35 cellular contexts compared by ENCODE assay signal in genomic region chr3:156729460-156730179, GRCh38. TPM values are rescaled to one million over a fixed set of nuclear protein-coding genes. Genes with fewer than 3 reads are reported as not detected.
DNase-seq lines count a peak whose midpoint lies in the region; ATAC-seq and TF ChIP-seq lines count a peak whose summit lies in the region.
"Had no signal": no experiment of that assay in that cellular context is flagged by ENCODE, and none has a peak within 500 bp of the region (broad histone marks: within the 10 kb centered on the region; RNA-seq: fewer than 3 reads in every experiment).

No MANE protein-coding gene starts in this region.

- H3K4me2 ChIP-seq in osteoblast (ENCODE audit: insufficient read depth, low read length) = no peak overlapping the region
- H3K4me2 ChIP-seq: A549, KMS-11 had no signal

- ATAC-seq in activated naive CD4-positive, alpha-beta T cell treated with anti-CD3 and anti-CD28 coated beads, Interleukin-2, amount 50 U/mL, for 72 hours = no peak
- ATAC-seq in GM19467 (IDR thresholded peaks at IDR 0.05; ENCODE audit: unreplicated experiment) = no peak
- ATAC-seq: gastroesophageal sphincter, left lung had no signal

- no peak overlapping the region for H2AFZ ChIP-seq in osteoblast (ENCODE audit: low read length)

- in situ Hi-C loops in brain microvascular endothelial cell (cut with HindIII; ENCODE audit: low pct_ligation_motif_present, low sequenced_read_pairs) = no loop called here

- DNase-seq in activated naive CD4-positive, alpha-beta T cell treated with anti-CD3 and anti-CD28 coated beads, Interleukin-2, amount 50 U/mL, for 72 hours (ENCODE audit: low spot score in 2 of 2) = no peak
- DNase-seq in activated naive CD4-positive, alpha-beta T cell treated with Interleukin-2 at 50 U/mL for 16 hours = no peak
- DNase-seq in RWPE1 (ENCODE audit: low spot score) (no peak), fibroblast of villous mesenchyme (ENCODE audit: low read depth) (peak; percentile 33), type B pancreatic cell (ENCODE audit: extremely low spot score, unreplicated experiment) (no peak), osteoblast (ENCODE audit: insufficient read length, low spot score, missing footprints) (no peak), brain microvascular endothelial cell (no peak)
- DNase-seq: activated CD4-positive, alpha-beta memory T cell treated with anti-CD3 and anti-CD28 coated beads for 36 hours; activated CD4-positive, CD25-positive, alpha-beta regulatory T cell treated with anti-CD3 and anti-CD28 coated beads, Interleukin-2, amount 50 U/mL, for 72 hours; activated CD8-positive, alpha-beta memory T cell treated with anti-CD3 and anti-CD28 coated beads, Interleukin-2, amount 50 U/mL, for 4 hours; activated naive CD4-positive, alpha-beta T cell treated with anti-CD3 and anti-CD28 coated beads, Interleukin-2, amount 50 U/mL, for 16 hours; aorta; caudate nucleus; CD8-positive, alpha-beta memory T cell; H7; hypothalamus; immature natural killer cell; left lung; mesendoderm; MV-4-11; NCI-H187; NCI-H524; Peyer's patch; T-helper 1 cell had no signal

- H3K27me3 ChIP-seq in osteoblast (ENCODE audit: insufficient read depth, low read length) (no peaks in the 10 kb centered on the region), brain microvascular endothelial cell (replicated peaks) (no peaks in the 10 kb centered on the region)
- H3K27me3 ChIP-seq: gastroesophageal sphincter, left lung, neutrophil, Peyer's patch, SJCRH30, vagina had no signal

- H3K27me3 Mint-ChIP-seq in type B pancreatic cell = no peaks in the 10 kb centered on the region
- H3K27me3 Mint-ChIP-seq: activated CD4-positive, alpha-beta memory T cell treated with anti-CD3 and anti-CD28 coated beads for 36 hours; B cell; stimulated activated naive CD8-positive, alpha-beta T cell treated with anti-CD3 and anti-CD28 coated beads, Interleukin-15, Interleukin-2, amounts not matched to agents 100 ng/mL and 50 ng/mL, for 24 hours had no signal

- H3K79me2 ChIP-seq in osteoblast (ENCODE audit: insufficient read depth, low read length) = no peaks in the 10 kb centered on the region

- H3K36me3 ChIP-seq in osteoblast (ENCODE audit: insufficient read depth, low read length) = no peaks in the 10 kb centered on the region
- no peaks in the 10 kb centered on the region for H3K36me3 ChIP-seq in brain microvascular endothelial cell (replicated peaks)
- H3K36me3 ChIP-seq: gastroesophageal sphincter, left lung, neutrophil, Peyer's patch, SJCRH30, thoracic aorta, vagina had no signal

- H3K4me3 ChIP-seq in fibroblast of villous mesenchyme (ENCODE audit: low read depth, low read length) (no peak overlapping the region), osteoblast (ENCODE audit: insufficient read depth, low read length) (no peak overlapping the region), brain microvascular endothelial cell (ENCODE audit: low read depth, low read length) (no peak overlapping the region)
- H3K4me3 ChIP-seq: A549, gastroesophageal sphincter, left lung, Peyer's patch, SJCRH30, thoracic aorta, vagina had no signal

- CTCF ChIA-PET in RWPE1 (lab: Yijun Ruan, JAX) = interaction anchor here (0.5 to 0.7 kb wide), 2 partner anchors 27 to 1386 kb away, joined by 3 to 5 read pairs; no protein-coding TSS in a partner anchor

- no peak for TF ChIP-seq CTCF in RWPE1 (conservative IDR thresholded peaks at IDR 0.05; ENCODE audit: low read depth)
- no peak for TF ChIP-seq CTCF in fibroblast of villous mesenchyme (IDR thresholded peaks at IDR 0.05; ENCODE audit: insufficient read depth, low read depth, low read length)
- TF ChIP-seq CTCF in type B pancreatic cell (conservative IDR thresholded peaks at IDR 0.05) = no peak
- TF ChIP-seq CTCF in osteoblast (IDR thresholded peaks at IDR 0.05; ENCODE audit: extremely low read depth, low read depth, low read length) = no peak
- TF ChIP-seq CTCF in brain microvascular endothelial cell (IDR thresholded peaks at IDR 0.05; ENCODE audit: low read depth, low read length, missing control alignments) = no peak

- no peaks in the 10 kb centered on the region for H3K36me3 Mint-ChIP-seq in activated naive CD4-positive, alpha-beta T cell treated with anti-CD3 and anti-CD28 coated beads, Interleukin-2, amount 50 U/mL, for 72 hours
- no peaks in the 10 kb centered on the region for H3K36me3 Mint-ChIP-seq in type B pancreatic cell
- H3K36me3 Mint-ChIP-seq: activated CD4-positive, alpha-beta memory T cell treated with anti-CD3 and anti-CD28 coated beads for 36 hours had no signal

- no peaks in the 10 kb centered on the region for H3K9me3 Mint-ChIP-seq in activated naive CD4-positive, alpha-beta T cell treated with anti-CD3 and anti-CD28 coated beads, Interleukin-2, amount 50 U/mL, for 72 hours
- no peaks in the 10 kb centered on the region for H3K9me3 Mint-ChIP-seq in type B pancreatic cell
- H3K9me3 Mint-ChIP-seq: activated CD4-positive, alpha-beta memory T cell treated with anti-CD3 and anti-CD28 coated beads for 36 hours; activated T-helper 1 cell treated with anti-CD3 and anti-CD28 coated beads, Interleukin-12 subunit alpha, Interleukin-12 subunit beta, Interleukin-2, Interleukin-4 antibody, amounts not matched to agents 30 ng/mL and 10 ng/mL and 1 ng/mL, durations not matched to agents 14 hours and 24 hours and 36 hours; CD8-positive, alpha-beta memory T cell; immature natural killer cell; stimulated activated naive CD8-positive, alpha-beta T cell treated with anti-CD3 and anti-CD28 coated beads, Interleukin-15, Interleukin-2, amounts not matched to agents 100 ng/mL and 50 ng/mL, for 24 hours had no signal

- H3K4me1 ChIP-seq in osteoblast (ENCODE audit: insufficient read depth, low read length) = peaks cover 9% of the 10 kb centered on the region
- H3K4me1 ChIP-seq: gastroesophageal sphincter, left lung, Peyer's patch had no signal

- POLR2A ChIA-PET in RWPE1 (lab: Yijun Ruan, JAX; ENCODE audit: low non-redundant PET) = no interaction called here

- no peaks in the 10 kb centered on the region for H3K9me3 ChIP-seq in osteoblast (ENCODE audit: low read depth, low read length)
- H3K9me3 ChIP-seq: A549, gastroesophageal sphincter, left lung, neutrophil, Peyer's patch, SJCRH30, thoracic aorta, vagina had no signal

- peak overlapping the region; percentile 42; the same call in 1 of the 2 replicates for H3K27ac ChIP-seq in RWPE1
- H3K27ac ChIP-seq in osteoblast (ENCODE audit: low read depth, low read length) = no peak overlapping the region
- no peak overlapping the region for H3K27ac ChIP-seq in brain microvascular endothelial cell
- H3K27ac ChIP-seq: A549, gastroesophageal sphincter, KMS-11, left lung, neutrophil, Peyer's patch, SJCRH30, thoracic aorta, vagina had no signal

- no peaks in the 10 kb centered on the region for H4K20me1 ChIP-seq in osteoblast (ENCODE audit: insufficient read depth, low read length)

- peak overlapping the region; percentile 46 for H3K27ac Mint-ChIP-seq in activated naive CD4-positive, alpha-beta T cell treated with anti-CD3 and anti-CD28 coated beads, Interleukin-2, amount 50 U/mL, for 72 hours
- H3K27ac Mint-ChIP-seq in type B pancreatic cell = peak overlapping the region; percentile 42
- H3K27ac Mint-ChIP-seq: activated CD4-positive, alpha-beta memory T cell treated with anti-CD3 and anti-CD28 coated beads for 36 hours; activated T-helper 1 cell treated with anti-CD3 and anti-CD28 coated beads, Interleukin-12 subunit alpha, Interleukin-12 subunit beta, Interleukin-2, Interleukin-4 antibody, amounts not matched to agents 30 ng/mL and 10 ng/mL and 1 ng/mL, durations not matched to agents 14 hours and 24 hours and 36 hours; B cell; immature natural killer cell; stimulated activated naive CD8-positive, alpha-beta T cell treated with anti-CD3 and anti-CD28 coated beads, Interleukin-15, Interleukin-2, amounts not matched to agents 100 ng/mL and 50 ng/mL, for 24 hours had no signal

- peaks cover 22% of the 10 kb centered on the region for H3K4me1 Mint-ChIP-seq in type B pancreatic cell (ENCODE audit: unreplicated experiment)
- H3K4me1 Mint-ChIP-seq: CD8-positive, alpha-beta memory T cell; immature natural killer cell had no signal

- no peak overlapping the region for H3K4me3 Mint-ChIP-seq in type B pancreatic cell
- H3K4me3 Mint-ChIP-seq: activated CD4-positive, alpha-beta memory T cell treated with anti-CD3 and anti-CD28 coated beads for 36 hours; activated T-helper 1 cell treated with anti-CD3 and anti-CD28 coated beads, Interleukin-12 subunit alpha, Interleukin-12 subunit beta, Interleukin-2, Interleukin-4 antibody, amounts not matched to agents 30 ng/mL and 10 ng/mL and 1 ng/mL, durations not matched to agents 14 hours and 24 hours and 36 hours; B cell; CD8-positive, alpha-beta memory T cell; immature natural killer cell; stimulated activated naive CD8-positive, alpha-beta T cell treated with anti-CD3 and anti-CD28 coated beads, Interleukin-15, Interleukin-2, amounts not matched to agents 100 ng/mL and 50 ng/mL, for 24 hours had no signal

RNA-seq across cellular contexts. Expression of gene TIPARP, which starts 55.2 kb away (rescaled TPM):
- total RNA-seq in activated naive CD4-positive, alpha-beta T cell treated with anti-CD3 and anti-CD28 coated beads, Interleukin-2, amount 50 U/mL, for 72 hours = 100 to 1,000 TPM in 1 of 2 donors, 10 to 100 TPM in 1; 27.0 to 111 TPM
- total RNA-seq in fibroblast of villous mesenchyme (58.9 and 91.1 TPM in 2 replicates), type B pancreatic cell (ENCODE audit: low replicate concordance) (37.5 and 48.1 TPM in 2 replicates), osteoblast (28.2 and 30.4 TPM in 2 replicates)
